Comparison of ENCODE assay signal across 20 cellular contexts in genomic region chr10:47030191-47030698, GRCh38.
DNase-seq lines count a peak whose midpoint lies in the region; ATAC-seq and TF ChIP-seq lines count a peak whose summit lies in the region.
"Had no signal": no experiment of that assay in that cellular context is flagged by ENCODE, and none has a peak within 500 bp of the region (broad histone marks: within the 10 kb centered on the region; RNA-seq: fewer than 3 reads in every experiment).

No MANE protein-coding gene starts in this region.

- no peak for TF ChIP-seq POLR2A in gastrocnemius medialis (IDR thresholded peaks at IDR 0.05)

- TF ChIP-seq CTCF in BE2C (IDR thresholded peaks at IDR 0.05; ENCODE audit: low read depth, low read length) (no peak), activated B cell treated with CpG ODN at 0.5 μM for 24 hours (IDR thresholded peaks at IDR 0.05) (no peak), gastrocnemius medialis (IDR thresholded peaks at IDR 0.05 in 4 of 5, conservative IDR thresholded peaks at IDR 0.05 in 1 of 5) (no peak)

- H3K36me3 Mint-ChIP-seq in activated B cell treated with CpG ODN at 0.5 μM for 24 hours (ENCODE audit: low read depth): no peaks in the 10 kb centered on the region
- H3K36me3 Mint-ChIP-seq: activated naive CD8-positive, alpha-beta T cell; brain had no signal

- CTCF ChIA-PET in activated B cell treated with CpG ODN at 0.5 μM for 24 hours (lab: Charles Lee): no interaction called here

- H3K9me3 ChIP-seq in BE2C (no peaks in the 10 kb centered on the region), gastrocnemius medialis (no peaks in the 10 kb centered on the region)

- no peak overlapping the region for H3K27ac Mint-ChIP-seq in activated B cell treated with CpG ODN at 0.5 μM for 24 hours
- H3K27ac Mint-ChIP-seq: activated naive CD8-positive, alpha-beta T cell; HFFc6 had no signal

- no peaks in the 10 kb centered on the region for H3K27me3 ChIP-seq in BE2C
- no peaks in the 10 kb centered on the region for H3K27me3 ChIP-seq in gastrocnemius medialis

- intact Hi-C loops in activated B cell treated with CpG ODN at 0.5 μM for 24 hours (cut with micrococcal nuclease) (no loop called here), gastrocnemius medialis (cut with DNase I; ENCODE audit: low total_unique reads) (no loop called here)

- no peaks in the 10 kb centered on the region for H3K4me1 Mint-ChIP-seq in activated B cell treated with CpG ODN at 0.5 μM for 24 hours

- H3K9me3 Mint-ChIP-seq in activated B cell treated with CpG ODN at 0.5 μM for 24 hours: no peaks in the 10 kb centered on the region
- H3K9me3 Mint-ChIP-seq: HFFc6 had no signal

- no peaks in the 10 kb centered on the region for H3K27me3 Mint-ChIP-seq in activated B cell treated with CpG ODN at 0.5 μM for 24 hours
- H3K27me3 Mint-ChIP-seq: activated naive CD8-positive, alpha-beta T cell had no signal

- H3K27ac ChIP-seq in gastrocnemius medialis: peak overlapping the region; percentile 56 to 69 (median 64)
- H3K27ac ChIP-seq: RWPE1 had no signal

- H3K4me3 Mint-ChIP-seq in activated B cell treated with CpG ODN at 0.5 μM for 24 hours: no peak overlapping the region
- H3K4me3 Mint-ChIP-seq: activated naive CD8-positive, alpha-beta T cell; brain; HFFc6 had no signal

- H3K4me1 ChIP-seq in BE2C (peaks cover 15% of the 10 kb centered on the region), gastrocnemius medialis (no peaks in the 10 kb centered on the region)

- H3K4me3 ChIP-seq in BE2C (ENCODE audit: low read depth, low read length) (no peak overlapping the region), gastrocnemius medialis (no peak overlapping the region)
- H3K4me3 ChIP-seq: K562 had no signal

- ATAC-seq in activated B cell treated with CpG ODN at 0.5 μM for 24 hours (ENCODE audit: low read depth) (no peak), gastrocnemius medialis (peak; percentile 35 to 57), HG03139 (IDR thresholded peaks at IDR 0.05; ENCODE audit: unreplicated experiment) (no peak)
- ATAC-seq: K562 had no signal

- POLR2A ChIA-PET in activated B cell treated with CpG ODN at 0.5 μM for 24 hours (lab: Charles Lee): no interaction called here

- H3K36me3 ChIP-seq in BE2C (no peaks in the 10 kb centered on the region), gastrocnemius medialis (no peaks in the 10 kb centered on the region)

- in situ Hi-C loops in gastrocnemius medialis (cut with MboI; ENCODE audit: low sequenced_read_pairs in 4 of 4): loop anchor here in 2 of 4 donors (10.0 kb wide), 2 partner anchors 275 to 285 kb away; partner anchors contain the start of gene GDF10 (in 1 of the 2)

- DNase-seq in BE2C: peak; percentile 3
- DNase-seq in activated B cell treated with CpG ODN at 0.5 μM for 24 hours: peak; percentile 6
- DNase-seq in islet precursor cell: peak; percentile 42
- peak in 1 of 2 donors; percentile 62 for DNase-seq in gastrocnemius medialis
- no peak for DNase-seq in foreskin melanocyte
- DNase-seq in NCI-H128 (lab: John Stamatoyannopoulos, UW; ENCODE audit: unreplicated experiment): no peak
- DNase-seq in NK-92 treated with Interleukin-12 subunit alpha and Interleukin-12 subunit beta, amount 100 ng/mL, for 24 hours (lab: John Stamatoyannopoulos, UW): no peak
- DNase-seq: activated CD4-positive, alpha-beta T cell treated with anti-CD3 and anti-CD28 coated beads for 4 hours; activated T-cell treated with anti-CD3 and anti-CD28 coated beads, Interleukin-2, amount 50 U/mL, for 1 hour; cortex of kidney; HFFc6; hypothalamus; midbrain; NCI-H2081 treated with DMSO at 0.1 percent for 48 hours; NCI-H510A treated with DMSO at 0.1 percent for 48 hours had no signal

Comparison
In these comparisons a context has a peak if more than half of its experiments do, and no peak if none do; other contexts are left out.
1. DNase-seq: peak in BE2C (single experiment), activated B cell treated with CpG ODN at 0.5 μM for 24 hours (single experiment) and islet precursor cell (single experiment); none in foreskin melanocyte (single experiment), NCI-H128 (single experiment) and NK-92 treated with Interleukin-12 subunit alpha and Interleukin-12 subunit beta, amount 100 ng/mL, for 24 hours (single experiment).
2. ATAC-seq: peak in gastrocnemius medialis (2 of 2); none in activated B cell treated with CpG ODN at 0.5 μM for 24 hours (single experiment) and HG03139 (single experiment).